8 cellular contexts compared by ENCODE assay signal in genomic region chr22:36386351-36386899, GRCh38. TPM values are rescaled to one million over a fixed set of nuclear protein-coding genes. Genes with fewer than 3 reads are reported as not detected.
DNase-seq lines count a peak whose midpoint lies in the region; ATAC-seq, FAIRE-seq and TF ChIP-seq lines count a peak whose summit lies in the region.

No MANE protein-coding gene starts in this region.

- H3K27me3 ChIP-seq in Panc1 (ENCODE audit: control insufficient read depth, insufficient read depth, low read length) (no peaks in the 10 kb centered on the region), bronchial epithelial cell (ENCODE audit: control insufficient read depth, insufficient read depth, low read length) (no peaks in the 10 kb centered on the region)

- peak overlapping the region; percentile 85 to 95 for H3K4me3 ChIP-seq in Panc1 (ENCODE audit: low read depth in 2 of 2, low read length in 2 of 2)
- peak overlapping the region; percentile 90 for H3K4me3 ChIP-seq in bronchial epithelial cell (ENCODE audit: low read depth, low read length)

- BruUV-seq in Panc1 (replicated peaks; lab: Mats Ljungman, UMichigan) = no TSS peak

- H3K36me3 ChIP-seq in Panc1 (ENCODE audit: control insufficient read depth, insufficient read depth, low read length) (peaks cover 3% of the 10 kb centered on the region), bronchial epithelial cell (ENCODE audit: control insufficient read depth, insufficient read depth, low read length) (peaks cover 21% of the 10 kb centered on the region)

- H3K27ac ChIP-seq in Panc1 (ENCODE audit: low read length) = peak overlapping the region; percentile 95

- TF ChIP-seq CTCF in Panc1 (IDR thresholded peaks at IDR 0.05) = no peak
- no peak for TF ChIP-seq CTCF in bronchial epithelial cell (IDR thresholded peaks at IDR 0.05; ENCODE audit: insufficient read depth, low read length, severe bottlenecking)

- no peaks in the 10 kb centered on the region for H3K9me3 ChIP-seq in Panc1 (ENCODE audit: control insufficient read depth, insufficient read depth, low read depth, low read length)

- POLR2A ChIA-PET in Panc1 (lab: Charles Lee) = interaction anchor here (1.3 kb wide), 1 partner anchor 84 kb away, joined by 3 read pairs; no protein-coding TSS in a partner anchor

- FAIRE-seq in bronchial epithelial cell (lab: Jason Lieb, UNC) = no peak

- DNase-seq in NCI-H2196 (lab: John Stamatoyannopoulos, UW; ENCODE audit: unreplicated experiment) (peak; percentile 43), NCI-H2196 treated with DMSO at 0.1 percent for 48 hours (lab: John Stamatoyannopoulos, UW; ENCODE audit: unreplicated experiment) (no peak), Panc1 (ENCODE audit: low read depth, low spot score) (no peak), bronchial epithelial cell (ENCODE audit: low read depth) (no peak), left colon (peak; percentile 69 to 72), hippocampal formation (lab: John Stamatoyannopoulos, UW) (no peak)
- DNase-seq in stimulated activated CD8-positive, alpha-beta memory T cell treated with anti-CD3 and anti-CD28 coated beads, Interleukin-2, amount 100 ng/mL, for 48 hours (ENCODE audit: low read depth in 2 of 2) = peak; percentile 59 to 64

- ATAC-seq in HG02870 (IDR thresholded peaks at IDR 0.05; ENCODE audit: unreplicated experiment) (peak; percentile 28), Panc1 (no peak), left colon (peak; percentile 33)

- intact Hi-C loops in Panc1 (cut with micrococcal nuclease; ENCODE audit: unreplicated experiment) (no loop called here), left colon (cut with DNase I, micrococcal nuclease) (loop anchor here in 1 of 2 donors (10.0 kb wide), 1 partner anchor 78 kb away; no protein-coding TSS in a partner anchor)

- CTCF ChIA-PET in Panc1 (lab: Charles Lee) = interaction anchor here (1.0 kb wide), 1 partner anchor 84 kb away, joined by 3 read pairs; no protein-coding TSS in a partner anchor

- in situ Hi-C loops in Panc1 (cut with HindIII; ENCODE audit: low pct_unique_long_range_greater_than_20kb, low sequenced_read_pairs) = no loop called here

- H3K4me1 ChIP-seq in Panc1 (ENCODE audit: control insufficient read depth, insufficient read depth, low read length) = peaks cover 14% of the 10 kb centered on the region

RNA-seq across cellular contexts. Expression of gene MYH9, which starts 1.3 kb away (rescaled TPM):
- total RNA-seq in Panc1 (2021; ENCODE audit: unreplicated experiment) = 788 TPM
- 1,068 TPM for polyA plus RNA-seq in Panc1 (2012; ENCODE audit: insufficient read length)
- total RNA-seq in bronchial epithelial cell = 378 and 611 TPM in 2 replicates
- total RNA-seq in left colon = 100 to 1,000 TPM; 581 to 641 TPM

Comparison
In these comparisons a context has a peak if more than half of its experiments do, and no peak if none do; other contexts are left out.
1. DNase-seq: peak in NCI-H2196 (single experiment), left colon (2 of 2) and stimulated activated CD8-positive, alpha-beta memory T cell treated with anti-CD3 and anti-CD28 coated beads, Interleukin-2, amount 100 ng/mL, for 48 hours (2 of 2); none in NCI-H2196 treated with DMSO at 0.1 percent for 48 hours (single experiment), Panc1 (single experiment), bronchial epithelial cell (single experiment) and hippocampal formation (0 of 2).